10 cellular contexts compared by ENCODE assay signal in the genomic region with DNA sequence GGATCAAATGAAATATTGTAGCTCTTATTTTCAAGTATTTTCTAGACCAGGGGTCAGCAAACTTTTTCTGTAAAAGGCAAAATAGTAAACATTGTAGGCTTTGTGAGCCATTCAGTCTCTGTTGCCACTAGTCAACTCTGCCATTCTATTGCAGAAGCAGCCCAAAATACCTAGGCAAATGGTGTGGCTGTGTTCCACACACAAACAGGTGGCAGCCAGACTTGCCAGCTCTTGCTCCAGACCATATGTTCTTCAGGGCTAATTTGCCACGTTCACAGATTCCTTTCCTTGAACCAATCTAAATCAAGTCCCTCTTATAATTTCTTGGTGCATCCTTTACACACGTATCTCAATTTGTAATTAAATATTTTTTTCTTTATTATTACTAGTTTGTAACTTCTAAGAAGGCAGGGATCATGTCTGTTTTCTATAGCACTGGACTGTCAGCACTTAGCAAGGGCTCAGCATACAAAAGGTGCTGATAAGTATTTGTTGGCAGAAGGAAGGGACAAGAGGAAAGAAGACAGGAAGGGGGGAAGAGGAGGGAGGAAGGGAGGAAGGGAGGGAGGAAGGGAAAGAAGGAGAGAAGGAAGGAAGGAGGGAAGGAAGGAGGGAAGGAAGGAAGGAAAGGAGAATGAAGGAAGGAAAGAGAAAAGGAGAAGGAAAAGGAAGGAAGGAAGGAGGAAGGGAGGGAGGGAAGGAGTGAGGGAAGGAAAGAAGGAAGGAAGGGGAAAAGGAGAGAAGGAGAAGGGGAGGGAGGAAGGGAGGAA.
DNase-seq lines count a peak whose midpoint lies in the region; ATAC-seq and TF ChIP-seq lines count a peak whose summit lies in the region.
"Had no signal": no experiment of that assay in that cellular context is flagged by ENCODE, and none has a peak within 500 bp of the region (broad histone marks: within the 10 kb centered on the region; RNA-seq: fewer than 3 reads in every experiment).

No MANE protein-coding gene starts in this region.

- H3K27ac Mint-ChIP-seq in WTC11: no peak overlapping the region

- H3K27me3 Mint-ChIP-seq in WTC11 (ENCODE audit: low read depth): no peaks in the 10 kb centered on the region

- H3K4me3 Mint-ChIP-seq in WTC11: no peak overlapping the region

- no peak for TF ChIP-seq CTCF in AG10803 (conservative IDR thresholded peaks at IDR 0.05; ENCODE audit: low read length)
- no peak for TF ChIP-seq CTCF in WTC11 (IDR thresholded peaks at IDR 0.05)

- H3K4me1 Mint-ChIP-seq in WTC11: peaks cover 8% of the 10 kb centered on the region

- ATAC-seq in GM19328 (IDR thresholded peaks at IDR 0.05; ENCODE audit: unreplicated experiment) (peak; percentile 74), HG03045 (IDR thresholded peaks at IDR 0.05; ENCODE audit: unreplicated experiment) (peak; percentile 86), WTC11 (no peak)

- CTCF ChIA-PET in WTC11 (lab: Charles Lee): interaction anchor here (0.7 to 0.9 kb wide), 2 partner anchors 56 to 175 kb away, joined by 3 to 4 read pairs; no protein-coding TSS in a partner anchor

- H3K9me3 Mint-ChIP-seq in WTC11: no peaks in the 10 kb centered on the region

- no peak overlapping the region for H3K4me3 ChIP-seq in AG10803 (ENCODE audit: low read length)
- H3K4me3 ChIP-seq: BLaER1 had no signal

- POLR2A ChIA-PET in WTC11 (lab: Charles Lee): no interaction called here

- no peaks in the 10 kb centered on the region for H3K36me3 Mint-ChIP-seq in WTC11

- DNase-seq in AG10803 (ENCODE audit: low read depth) (peak; percentile 81), WTC11 (ENCODE audit: low spot score) (no peak), NCI-H187 treated with DMSO at 0.1 percent for 48 hours (lab: John Stamatoyannopoulos, UW) (no peak), SHP77 (lab: John Stamatoyannopoulos, UW) (no peak)
- DNase-seq in activated CD4-positive, CD25-positive, alpha-beta regulatory T cell treated with anti-CD3 and anti-CD28 coated beads, Interleukin-2, amount 50 U/mL, for 72 hours: no peak
- no peak for DNase-seq in activated effector memory CD4-positive, alpha-beta T cell treated with Interleukin-2 at 50 U/mL for 16 hours
- DNase-seq: KG1 had no signal

TF ChIP-seq in WTC11, 78 proteins besides CTCF, POLR2A, EP300 and RAD21:
- no peak for TF ChIP-seq MXD4 (CRISPR knock-in tag; IDR thresholded peaks at IDR 0.05; ENCODE audit: borderline replicate concordance)
- TF ChIP-seq, protein P1, sequence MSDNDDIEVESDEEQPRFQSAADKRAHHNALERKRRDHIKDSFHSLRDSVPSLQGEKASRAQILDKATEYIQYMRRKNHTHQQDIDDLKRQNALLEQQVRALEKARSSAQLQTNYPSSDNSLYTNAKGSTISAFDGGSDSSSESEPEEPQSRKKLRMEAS (CRISPR knock-in tag; IDR thresholded peaks at IDR 0.05): no peak
- TF ChIP-seq, protein P2, sequence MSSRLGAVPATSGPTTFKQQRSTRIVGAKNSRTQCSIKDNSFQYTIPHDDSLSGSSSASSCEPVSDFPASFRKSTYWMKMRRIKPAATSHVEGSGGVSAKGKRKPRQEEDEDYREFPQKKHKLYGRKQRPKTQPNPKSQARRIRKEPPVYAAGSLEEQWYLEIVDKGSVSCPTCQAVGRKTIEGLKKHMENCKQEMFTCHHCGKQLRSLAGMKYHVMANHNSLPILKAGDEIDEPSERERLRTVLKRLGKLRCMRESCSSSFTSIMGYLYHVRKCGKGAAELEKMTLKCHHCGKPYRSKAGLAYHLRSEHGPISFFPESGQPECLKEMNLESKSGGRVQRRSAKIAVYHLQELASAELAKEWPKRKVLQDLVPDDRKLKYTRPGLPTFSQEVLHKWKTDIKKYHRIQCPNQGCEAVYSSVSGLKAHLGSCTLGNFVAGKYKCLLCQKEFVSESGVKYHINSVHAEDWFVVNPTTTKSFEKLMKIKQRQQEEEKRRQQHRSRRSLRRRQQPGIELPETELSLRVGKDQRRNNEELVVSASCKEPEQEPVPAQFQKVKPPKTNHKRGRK (CRISPR knock-in tag; IDR thresholded peaks at IDR 0.05; ENCODE audit: borderline replicate concordance): 0 out of 2 replicates have a peak, but pooled peaks have one; percentile 64
